In genomic region chr20:58619847-58620431, GRCh38 we compare ENCODE assay signal across 1 cellular context.
TF ChIP-seq lines count a peak whose summit lies in the region.

No MANE protein-coding gene starts in this region.

TF ChIP-seq in K562, 482 proteins besides CTCF, POLR2A, EP300 and RAD21 (continued from another document and continues in another):
- TF ChIP-seq, protein P1, sequence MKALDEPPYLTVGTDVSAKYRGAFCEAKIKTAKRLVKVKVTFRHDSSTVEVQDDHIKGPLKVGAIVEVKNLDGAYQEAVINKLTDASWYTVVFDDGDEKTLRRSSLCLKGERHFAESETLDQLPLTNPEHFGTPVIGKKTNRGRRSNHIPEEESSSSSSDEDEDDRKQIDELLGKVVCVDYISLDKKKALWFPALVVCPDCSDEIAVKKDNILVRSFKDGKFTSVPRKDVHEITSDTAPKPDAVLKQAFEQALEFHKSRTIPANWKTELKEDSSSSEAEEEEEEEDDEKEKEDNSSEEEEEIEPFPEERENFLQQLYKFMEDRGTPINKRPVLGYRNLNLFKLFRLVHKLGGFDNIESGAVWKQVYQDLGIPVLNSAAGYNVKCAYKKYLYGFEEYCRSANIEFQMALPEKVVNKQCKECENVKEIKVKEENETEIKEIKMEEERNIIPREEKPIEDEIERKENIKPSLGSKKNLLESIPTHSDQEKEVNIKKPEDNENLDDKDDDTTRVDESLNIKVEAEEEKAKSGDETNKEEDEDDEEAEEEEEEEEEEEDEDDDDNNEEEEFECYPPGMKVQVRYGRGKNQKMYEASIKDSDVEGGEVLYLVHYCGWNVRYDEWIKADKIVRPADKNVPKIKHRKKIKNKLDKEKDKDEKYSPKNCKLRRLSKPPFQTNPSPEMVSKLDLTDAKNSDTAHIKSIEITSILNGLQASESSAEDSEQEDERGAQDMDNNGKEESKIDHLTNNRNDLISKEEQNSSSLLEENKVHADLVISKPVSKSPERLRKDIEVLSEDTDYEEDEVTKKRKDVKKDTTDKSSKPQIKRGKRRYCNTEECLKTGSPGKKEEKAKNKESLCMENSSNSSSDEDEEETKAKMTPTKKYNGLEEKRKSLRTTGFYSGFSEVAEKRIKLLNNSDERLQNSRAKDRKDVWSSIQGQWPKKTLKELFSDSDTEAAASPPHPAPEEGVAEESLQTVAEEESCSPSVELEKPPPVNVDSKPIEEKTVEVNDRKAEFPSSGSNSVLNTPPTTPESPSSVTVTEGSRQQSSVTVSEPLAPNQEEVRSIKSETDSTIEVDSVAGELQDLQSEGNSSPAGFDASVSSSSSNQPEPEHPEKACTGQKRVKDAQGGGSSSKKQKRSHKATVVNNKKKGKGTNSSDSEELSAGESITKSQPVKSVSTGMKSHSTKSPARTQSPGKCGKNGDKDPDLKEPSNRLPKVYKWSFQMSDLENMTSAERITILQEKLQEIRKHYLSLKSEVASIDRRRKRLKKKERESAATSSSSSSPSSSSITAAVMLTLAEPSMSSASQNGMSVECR (CRISPR knock-in tag; IDR thresholded peaks at IDR 0.05): no peak
- TF ChIP-seq ZNF23 (CRISPR knock-in tag; IDR thresholded peaks at IDR 0.05) (no peak), FOXP1 (CRISPR knock-in tag; IDR thresholded peaks at IDR 0.05) (no peak), STAG1 (CRISPR knock-in tag; IDR thresholded peaks at IDR 0.05; ENCODE audit: borderline replicate concordance) (no peak), EHMT2 (IDR thresholded peaks at IDR 0.05) (no peak), NBN (IDR thresholded peaks at IDR 0.05; ENCODE audit: low read depth) (no peak), RCOR1 (IDR thresholded peaks at IDR 0.05; ENCODE audit: borderline replicate concordance in 1 of 2, low read depth in 2 of 2, low read length in 2 of 2) (no peak), SIN3A (IDR thresholded peaks at IDR 0.05; ENCODE audit: borderline replicate concordance in 2 of 2, control insufficient read depth in 1 of 2, low read depth in 2 of 2, low read length in 2 of 2) (0 out of 4 replicates have a peak, but pooled peaks of 1 of the 2 experiments have one; percentile 29), BRF1 (IDR thresholded peaks at IDR 0.05; ENCODE audit: borderline replicate concordance, extremely low read depth, insufficient read length) (no peak), MECOM (CRISPR knock-in tag; IDR thresholded peaks at IDR 0.05) (no peak), LCOR (CRISPR knock-in tag; IDR thresholded peaks at IDR 0.05) (peak; percentile 70; the same call in 1 of the 2 replicates), TGIF2 (CRISPR knock-in tag; IDR thresholded peaks at IDR 0.05) (peak; percentile 70; the same call in 1 of the 2 replicates), PRPF4 (IDR thresholded peaks at IDR 0.05; ENCODE audit: insufficient read depth, low read depth, low read length, poor library complexity, severe bottlenecking) (no peak), ZNF143 (CRISPR knock-in tag; IDR thresholded peaks at IDR 0.05) (no peak), SPI1 (IDR thresholded peaks at IDR 0.05; ENCODE audit: borderline replicate concordance, low read depth, low read length) (no peak), VEZF1 (CRISPR knock-in tag; IDR thresholded peaks at IDR 0.05) (no peak), ZNF24 (IDR thresholded peaks at IDR 0.05) (no peak), ZNF133 (CRISPR knock-in tag; IDR thresholded peaks at IDR 0.05) (no peak), PATZ1 (CRISPR knock-in tag; IDR thresholded peaks at IDR 0.05; ENCODE audit: borderline replicate concordance) (no peak), TFAP4 (CRISPR knock-in tag; IDR thresholded peaks at IDR 0.05; ENCODE audit: borderline replicate concordance) (peak; percentile 50), SRF (CRISPR knock-in tag; IDR thresholded peaks at IDR 0.05) (peak in 1 of 2 experiments; percentile 50; a peak in 1 of 4 replicates), ZNF436 (CRISPR knock-in tag; IDR thresholded peaks at IDR 0.05) (no peak), MTA1 (IDR thresholded peaks at IDR 0.05; ENCODE audit: borderline replicate concordance) (no peak), SNIP1 (IDR thresholded peaks at IDR 0.05; ENCODE audit: low read depth) (no peak), STAT5A (IDR thresholded peaks at IDR 0.05; ENCODE audit: borderline replicate concordance, low read length) (no peak), RBBP5 (IDR thresholded peaks at IDR 0.05; ENCODE audit: borderline replicate concordance, insufficient read depth, low read length, poor library complexity, severe bottlenecking) (no peak), HNRNPLL (IDR thresholded peaks at IDR 0.05; ENCODE audit: low read depth, low read length, poor library complexity, severe bottlenecking) (no peak), ZFX (CRISPR knock-in tag; IDR thresholded peaks at IDR 0.05) (no peak), ZNF175 (CRISPR knock-in tag; IDR thresholded peaks at IDR 0.05; ENCODE audit: low read depth) (no peak), ATF7 (IDR thresholded peaks at IDR 0.05) (no peak), RBM22 (IDR thresholded peaks at IDR 0.05; ENCODE audit: low read depth, low read length, poor library complexity, severe bottlenecking) (no peak), IFI16 (CRISPR knock-in tag; IDR thresholded peaks at IDR 0.05) (no peak), ZNF140 (CRISPR knock-in tag; IDR thresholded peaks at IDR 0.05) (no peak), PYGO2 (tag; IDR thresholded peaks at IDR 0.05) (no peak), ZNF146 (CRISPR knock-in tag; IDR thresholded peaks at IDR 0.05; ENCODE audit: unreplicated experiment) (no peak), ZNF75A (CRISPR knock-in tag; IDR thresholded peaks at IDR 0.05) (no peak), ADNP (tag; IDR thresholded peaks at IDR 0.05) (no peak), CAMTA2 (CRISPR knock-in tag; conservative IDR thresholded peaks at IDR 0.05) (no peak), JUND (IDR thresholded peaks at IDR 0.05; ENCODE audit: borderline replicate concordance, low read depth, low read length) (no peak), JUND (tag; IDR thresholded peaks at IDR 0.05; ENCODE audit: borderline replicate concordance, low read depth, low read length) (no peak)
- TF ChIP-seq, protein P2, sequence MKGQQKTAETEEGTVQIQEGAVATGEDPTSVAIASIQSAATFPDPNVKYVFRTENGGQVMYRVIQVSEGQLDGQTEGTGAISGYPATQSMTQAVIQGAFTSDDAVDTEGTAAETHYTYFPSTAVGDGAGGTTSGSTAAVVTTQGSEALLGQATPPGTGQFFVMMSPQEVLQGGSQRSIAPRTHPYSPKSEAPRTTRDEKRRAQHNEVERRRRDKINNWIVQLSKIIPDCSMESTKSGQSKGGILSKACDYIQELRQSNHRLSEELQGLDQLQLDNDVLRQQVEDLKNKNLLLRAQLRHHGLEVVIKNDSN (CRISPR knock-in tag; IDR thresholded peaks at IDR 0.05): no peak
- TF ChIP-seq, protein P3, sequence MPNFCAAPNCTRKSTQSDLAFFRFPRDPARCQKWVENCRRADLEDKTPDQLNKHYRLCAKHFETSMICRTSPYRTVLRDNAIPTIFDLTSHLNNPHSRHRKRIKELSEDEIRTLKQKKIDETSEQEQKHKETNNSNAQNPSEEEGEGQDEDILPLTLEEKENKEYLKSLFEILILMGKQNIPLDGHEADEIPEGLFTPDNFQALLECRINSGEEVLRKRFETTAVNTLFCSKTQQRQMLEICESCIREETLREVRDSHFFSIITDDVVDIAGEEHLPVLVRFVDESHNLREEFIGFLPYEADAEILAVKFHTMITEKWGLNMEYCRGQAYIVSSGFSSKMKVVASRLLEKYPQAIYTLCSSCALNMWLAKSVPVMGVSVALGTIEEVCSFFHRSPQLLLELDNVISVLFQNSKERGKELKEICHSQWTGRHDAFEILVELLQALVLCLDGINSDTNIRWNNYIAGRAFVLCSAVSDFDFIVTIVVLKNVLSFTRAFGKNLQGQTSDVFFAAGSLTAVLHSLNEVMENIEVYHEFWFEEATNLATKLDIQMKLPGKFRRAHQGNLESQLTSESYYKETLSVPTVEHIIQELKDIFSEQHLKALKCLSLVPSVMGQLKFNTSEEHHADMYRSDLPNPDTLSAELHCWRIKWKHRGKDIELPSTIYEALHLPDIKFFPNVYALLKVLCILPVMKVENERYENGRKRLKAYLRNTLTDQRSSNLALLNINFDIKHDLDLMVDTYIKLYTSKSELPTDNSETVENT (CRISPR knock-in tag; IDR thresholded peaks at IDR 0.05): 0 out of 2 replicates have a peak, but pooled peaks have one; percentile 33
- TF ChIP-seq, protein P4, sequence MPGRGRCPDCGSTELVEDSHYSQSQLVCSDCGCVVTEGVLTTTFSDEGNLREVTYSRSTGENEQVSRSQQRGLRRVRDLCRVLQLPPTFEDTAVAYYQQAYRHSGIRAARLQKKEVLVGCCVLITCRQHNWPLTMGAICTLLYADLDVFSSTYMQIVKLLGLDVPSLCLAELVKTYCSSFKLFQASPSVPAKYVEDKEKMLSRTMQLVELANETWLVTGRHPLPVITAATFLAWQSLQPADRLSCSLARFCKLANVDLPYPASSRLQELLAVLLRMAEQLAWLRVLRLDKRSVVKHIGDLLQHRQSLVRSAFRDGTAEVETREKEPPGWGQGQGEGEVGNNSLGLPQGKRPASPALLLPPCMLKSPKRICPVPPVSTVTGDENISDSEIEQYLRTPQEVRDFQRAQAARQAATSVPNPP (IDR thresholded peaks at IDR 0.05; ENCODE audit: borderline replicate concordance, insufficient read depth, insufficient read length): no peak
- TF ChIP-seq, protein P5, sequence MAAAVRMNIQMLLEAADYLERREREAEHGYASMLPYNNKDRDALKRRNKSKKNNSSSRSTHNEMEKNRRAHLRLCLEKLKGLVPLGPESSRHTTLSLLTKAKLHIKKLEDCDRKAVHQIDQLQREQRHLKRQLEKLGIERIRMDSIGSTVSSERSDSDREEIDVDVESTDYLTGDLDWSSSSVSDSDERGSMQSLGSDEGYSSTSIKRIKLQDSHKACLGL (CRISPR knock-in tag; IDR thresholded peaks at IDR 0.05; ENCODE audit: borderline replicate concordance, poor library complexity, severe bottlenecking): no peak
- TF ChIP-seq, protein P6, sequence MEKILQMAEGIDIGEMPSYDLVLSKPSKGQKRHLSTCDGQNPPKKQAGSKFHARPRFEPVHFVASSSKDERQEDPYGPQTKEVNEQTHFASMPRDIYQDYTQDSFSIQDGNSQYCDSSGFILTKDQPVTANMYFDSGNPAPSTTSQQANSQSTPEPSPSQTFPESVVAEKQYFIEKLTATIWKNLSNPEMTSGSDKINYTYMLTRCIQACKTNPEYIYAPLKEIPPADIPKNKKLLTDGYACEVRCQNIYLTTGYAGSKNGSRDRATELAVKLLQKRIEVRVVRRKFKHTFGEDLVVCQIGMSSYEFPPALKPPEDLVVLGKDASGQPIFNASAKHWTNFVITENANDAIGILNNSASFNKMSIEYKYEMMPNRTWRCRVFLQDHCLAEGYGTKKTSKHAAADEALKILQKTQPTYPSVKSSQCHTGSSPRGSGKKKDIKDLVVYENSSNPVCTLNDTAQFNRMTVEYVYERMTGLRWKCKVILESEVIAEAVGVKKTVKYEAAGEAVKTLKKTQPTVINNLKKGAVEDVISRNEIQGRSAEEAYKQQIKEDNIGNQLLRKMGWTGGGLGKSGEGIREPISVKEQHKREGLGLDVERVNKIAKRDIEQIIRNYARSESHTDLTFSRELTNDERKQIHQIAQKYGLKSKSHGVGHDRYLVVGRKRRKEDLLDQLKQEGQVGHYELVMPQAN (IDR thresholded peaks at IDR 0.05; ENCODE audit: borderline replicate concordance): no peak
- TF ChIP-seq, protein P7, sequence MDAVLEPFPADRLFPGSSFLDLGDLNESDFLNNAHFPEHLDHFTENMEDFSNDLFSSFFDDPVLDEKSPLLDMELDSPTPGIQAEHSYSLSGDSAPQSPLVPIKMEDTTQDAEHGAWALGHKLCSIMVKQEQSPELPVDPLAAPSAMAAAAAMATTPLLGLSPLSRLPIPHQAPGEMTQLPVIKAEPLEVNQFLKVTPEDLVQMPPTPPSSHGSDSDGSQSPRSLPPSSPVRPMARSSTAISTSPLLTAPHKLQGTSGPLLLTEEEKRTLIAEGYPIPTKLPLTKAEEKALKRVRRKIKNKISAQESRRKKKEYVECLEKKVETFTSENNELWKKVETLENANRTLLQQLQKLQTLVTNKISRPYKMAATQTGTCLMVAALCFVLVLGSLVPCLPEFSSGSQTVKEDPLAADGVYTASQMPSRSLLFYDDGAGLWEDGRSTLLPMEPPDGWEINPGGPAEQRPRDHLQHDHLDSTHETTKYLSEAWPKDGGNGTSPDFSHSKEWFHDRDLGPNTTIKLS (IDR thresholded peaks at IDR 0.05; ENCODE audit: borderline replicate concordance, low read depth): no peak
- TF ChIP-seq, protein P8, sequence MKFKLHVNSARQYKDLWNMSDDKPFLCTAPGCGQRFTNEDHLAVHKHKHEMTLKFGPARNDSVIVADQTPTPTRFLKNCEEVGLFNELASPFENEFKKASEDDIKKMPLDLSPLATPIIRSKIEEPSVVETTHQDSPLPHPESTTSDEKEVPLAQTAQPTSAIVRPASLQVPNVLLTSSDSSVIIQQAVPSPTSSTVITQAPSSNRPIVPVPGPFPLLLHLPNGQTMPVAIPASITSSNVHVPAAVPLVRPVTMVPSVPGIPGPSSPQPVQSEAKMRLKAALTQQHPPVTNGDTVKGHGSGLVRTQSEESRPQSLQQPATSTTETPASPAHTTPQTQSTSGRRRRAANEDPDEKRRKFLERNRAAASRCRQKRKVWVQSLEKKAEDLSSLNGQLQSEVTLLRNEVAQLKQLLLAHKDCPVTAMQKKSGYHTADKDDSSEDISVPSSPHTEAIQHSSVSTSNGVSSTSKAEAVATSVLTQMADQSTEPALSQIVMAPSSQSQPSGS (CRISPR knock-in tag; IDR thresholded peaks at IDR 0.05): no peak
